In the genomic region with DNA sequence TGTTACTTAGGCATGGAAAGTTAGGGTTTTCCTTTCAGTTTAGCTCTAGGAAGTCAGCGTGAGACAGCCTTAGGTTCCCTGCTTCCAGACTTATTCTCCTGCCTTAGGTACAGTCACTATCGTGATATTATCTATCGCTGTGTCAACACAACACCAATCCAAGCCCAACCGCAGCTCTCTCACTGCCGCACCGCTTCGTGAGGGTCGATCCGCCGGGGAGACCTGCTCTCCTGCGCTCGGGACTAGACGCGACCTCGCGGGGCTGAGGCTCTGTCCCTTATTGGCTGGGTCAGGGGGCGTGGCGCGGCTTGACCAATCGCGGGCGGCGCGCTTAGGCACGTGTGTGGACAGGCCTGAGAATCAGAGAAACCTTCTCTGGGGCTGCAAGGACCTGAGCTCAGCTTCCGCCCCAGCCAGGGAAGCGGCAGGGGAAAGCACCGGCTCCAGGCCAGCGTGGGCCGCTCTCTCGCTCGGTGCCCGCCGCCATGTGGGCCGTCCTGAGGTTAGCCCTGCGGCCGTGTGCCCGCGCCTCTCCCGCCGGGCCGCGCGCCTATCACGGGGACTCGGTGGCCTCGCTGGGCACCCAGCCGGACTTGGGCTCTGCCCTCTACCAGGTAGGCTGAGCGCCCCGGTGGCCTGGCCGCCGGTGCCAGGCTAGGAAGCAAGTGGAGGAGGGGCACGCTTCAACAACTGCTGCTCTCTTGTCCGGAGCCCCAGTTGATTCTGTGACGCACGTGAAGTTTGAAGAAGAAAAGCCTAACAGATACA, we compare ENCODE assay signal across 1 cellular context.
TF ChIP-seq lines count a peak whose summit lies in the region.

A gene (plus strand): TSS at position 400 of the 768 bp plus-strand sequence. CDS start 86 bp downstream, at position 486.

TF ChIP-seq in HepG2, 621 proteins besides CTCF, POLR2A, EP300 and RAD21 (continued from another document and continues in another):
- TF ChIP-seq HES4 (CRISPR knock-in tag; IDR thresholded peaks at IDR 0.05; ENCODE audit: borderline replicate concordance) (no peak; the same call in 1 of the 2 replicates), MBNL3 (CRISPR knock-in tag; conservative IDR thresholded peaks at IDR 0.05) (no peak), ZNF253 (CRISPR knock-in tag; IDR thresholded peaks at IDR 0.05; ENCODE audit: borderline replicate concordance) (peak; percentile 73), NR2F1 (CRISPR knock-in tag; IDR thresholded peaks at IDR 0.05) (no peak), NFKB2 (CRISPR knock-in tag; IDR thresholded peaks at IDR 0.05; ENCODE audit: borderline replicate concordance) (peak; percentile 71; the same call in 1 of the 2 replicates), ZC3H13 (CRISPR knock-in tag; IDR thresholded peaks at IDR 0.05) (peak; percentile 73; the same call in 1 of the 2 replicates), FOXA1 (IDR thresholded peaks at IDR 0.05) (no peak), FOXA1 (CRISPR knock-in tag; IDR thresholded peaks at IDR 0.05) (peak; percentile 30; the same call in 1 of the 2 replicates), NR3C1 (CRISPR knock-in tag; IDR thresholded peaks at IDR 0.05) (no peak), ZFP41 (CRISPR knock-in tag; IDR thresholded peaks at IDR 0.05; ENCODE audit: borderline replicate concordance) (no peak), SP1 (IDR thresholded peaks at IDR 0.05) (no peak), SP1 (CRISPR knock-in tag; IDR thresholded peaks at IDR 0.05) (0 out of 2 replicates have a peak, but pooled peaks have one; percentile 42), SIX1 (CRISPR knock-in tag; IDR thresholded peaks at IDR 0.05; ENCODE audit: borderline replicate concordance) (no peak), ZNF282 (IDR thresholded peaks at IDR 0.05; ENCODE audit: partially characterized antibody) (no peak), ZNF772 (CRISPR knock-in tag; IDR thresholded peaks at IDR 0.05) (no peak), ELF1 (CRISPR knock-in tag; IDR thresholded peaks at IDR 0.05) (peak; percentile 50; the same call in 1 of the 2 replicates), ISL2 (CRISPR knock-in tag; IDR thresholded peaks at IDR 0.05) (peak; percentile 68), ZFP90 (CRISPR knock-in tag; IDR thresholded peaks at IDR 0.05; ENCODE audit: borderline replicate concordance) (no peak), SRSF1 (optimal IDR thresholded peaks at IDR 0.05; ENCODE audit: low read depth, low read length) (peak; percentile 72), ZNF451 (CRISPR knock-in tag; IDR thresholded peaks at IDR 0.05) (no peak; the same call in 1 of the 2 replicates), ADNP (CRISPR knock-in tag; IDR thresholded peaks at IDR 0.05) (no peak), SKI (IDR thresholded peaks at IDR 0.05; ENCODE audit: partially characterized antibody) (no peak), MTA3 (CRISPR knock-in tag; IDR thresholded peaks at IDR 0.05) (no peak), RBFOX2 (IDR thresholded peaks at IDR 0.05; ENCODE audit: low read depth, low read length) (peak; percentile 98)
- TF ChIP-seq, protein P1, sequence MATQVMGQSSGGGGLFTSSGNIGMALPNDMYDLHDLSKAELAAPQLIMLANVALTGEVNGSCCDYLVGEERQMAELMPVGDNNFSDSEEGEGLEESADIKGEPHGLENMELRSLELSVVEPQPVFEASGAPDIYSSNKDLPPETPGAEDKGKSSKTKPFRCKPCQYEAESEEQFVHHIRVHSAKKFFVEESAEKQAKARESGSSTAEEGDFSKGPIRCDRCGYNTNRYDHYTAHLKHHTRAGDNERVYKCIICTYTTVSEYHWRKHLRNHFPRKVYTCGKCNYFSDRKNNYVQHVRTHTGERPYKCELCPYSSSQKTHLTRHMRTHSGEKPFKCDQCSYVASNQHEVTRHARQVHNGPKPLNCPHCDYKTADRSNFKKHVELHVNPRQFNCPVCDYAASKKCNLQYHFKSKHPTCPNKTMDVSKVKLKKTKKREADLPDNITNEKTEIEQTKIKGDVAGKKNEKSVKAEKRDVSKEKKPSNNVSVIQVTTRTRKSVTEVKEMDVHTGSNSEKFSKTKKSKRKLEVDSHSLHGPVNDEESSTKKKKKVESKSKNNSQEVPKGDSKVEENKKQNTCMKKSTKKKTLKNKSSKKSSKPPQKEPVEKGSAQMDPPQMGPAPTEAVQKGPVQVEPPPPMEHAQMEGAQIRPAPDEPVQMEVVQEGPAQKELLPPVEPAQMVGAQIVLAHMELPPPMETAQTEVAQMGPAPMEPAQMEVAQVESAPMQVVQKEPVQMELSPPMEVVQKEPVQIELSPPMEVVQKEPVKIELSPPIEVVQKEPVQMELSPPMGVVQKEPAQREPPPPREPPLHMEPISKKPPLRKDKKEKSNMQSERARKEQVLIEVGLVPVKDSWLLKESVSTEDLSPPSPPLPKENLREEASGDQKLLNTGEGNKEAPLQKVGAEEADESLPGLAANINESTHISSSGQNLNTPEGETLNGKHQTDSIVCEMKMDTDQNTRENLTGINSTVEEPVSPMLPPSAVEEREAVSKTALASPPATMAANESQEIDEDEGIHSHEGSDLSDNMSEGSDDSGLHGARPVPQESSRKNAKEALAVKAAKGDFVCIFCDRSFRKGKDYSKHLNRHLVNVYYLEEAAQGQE (IDR thresholded peaks at IDR 0.05; ENCODE audit: borderline replicate concordance in 1 of 2, low read depth in 1 of 2, low read length in 2 of 2) = 0 out of 4 replicates have a peak, but pooled peaks of 1 of the 2 experiments have one; percentile 4
- TF ChIP-seq, protein P2, sequence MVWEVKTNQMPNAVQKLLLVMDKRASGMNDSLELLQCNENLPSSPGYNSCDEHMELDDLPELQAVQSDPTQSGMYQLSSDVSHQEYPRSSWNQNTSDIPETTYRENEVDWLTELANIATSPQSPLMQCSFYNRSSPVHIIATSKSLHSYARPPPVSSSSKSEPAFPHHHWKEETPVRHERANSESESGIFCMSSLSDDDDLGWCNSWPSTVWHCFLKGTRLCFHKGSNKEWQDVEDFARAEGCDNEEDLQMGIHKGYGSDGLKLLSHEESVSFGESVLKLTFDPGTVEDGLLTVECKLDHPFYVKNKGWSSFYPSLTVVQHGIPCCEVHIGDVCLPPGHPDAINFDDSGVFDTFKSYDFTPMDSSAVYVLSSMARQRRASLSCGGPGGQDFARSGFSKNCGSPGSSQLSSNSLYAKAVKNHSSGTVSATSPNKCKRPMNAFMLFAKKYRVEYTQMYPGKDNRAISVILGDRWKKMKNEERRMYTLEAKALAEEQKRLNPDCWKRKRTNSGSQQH (CRISPR knock-in tag; IDR thresholded peaks at IDR 0.05; ENCODE audit: low read depth) = peak; percentile 90; the same call in 1 of the 2 replicates
- TF ChIP-seq, protein P3, sequence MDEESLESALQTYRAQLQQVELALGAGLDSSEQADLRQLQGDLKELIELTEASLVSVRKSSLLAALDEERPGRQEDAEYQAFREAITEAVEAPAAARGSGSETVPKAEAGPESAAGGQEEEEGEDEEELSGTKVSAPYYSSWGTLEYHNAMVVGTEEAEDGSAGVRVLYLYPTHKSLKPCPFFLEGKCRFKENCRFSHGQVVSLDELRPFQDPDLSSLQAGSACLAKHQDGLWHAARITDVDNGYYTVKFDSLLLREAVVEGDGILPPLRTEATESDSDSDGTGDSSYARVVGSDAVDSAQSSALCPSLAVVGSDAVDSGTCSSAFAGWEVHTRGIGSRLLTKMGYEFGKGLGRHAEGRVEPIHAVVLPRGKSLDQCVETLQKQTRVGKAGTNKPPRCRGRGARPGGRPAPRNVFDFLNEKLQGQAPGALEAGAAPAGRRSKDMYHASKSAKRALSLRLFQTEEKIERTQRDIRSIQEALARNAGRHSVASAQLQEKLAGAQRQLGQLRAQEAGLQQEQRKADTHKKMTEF (CRISPR knock-in tag; IDR thresholded peaks at IDR 0.05) = peak; percentile 65; the same call in 1 of the 2 replicates
- TF ChIP-seq, protein P4, sequence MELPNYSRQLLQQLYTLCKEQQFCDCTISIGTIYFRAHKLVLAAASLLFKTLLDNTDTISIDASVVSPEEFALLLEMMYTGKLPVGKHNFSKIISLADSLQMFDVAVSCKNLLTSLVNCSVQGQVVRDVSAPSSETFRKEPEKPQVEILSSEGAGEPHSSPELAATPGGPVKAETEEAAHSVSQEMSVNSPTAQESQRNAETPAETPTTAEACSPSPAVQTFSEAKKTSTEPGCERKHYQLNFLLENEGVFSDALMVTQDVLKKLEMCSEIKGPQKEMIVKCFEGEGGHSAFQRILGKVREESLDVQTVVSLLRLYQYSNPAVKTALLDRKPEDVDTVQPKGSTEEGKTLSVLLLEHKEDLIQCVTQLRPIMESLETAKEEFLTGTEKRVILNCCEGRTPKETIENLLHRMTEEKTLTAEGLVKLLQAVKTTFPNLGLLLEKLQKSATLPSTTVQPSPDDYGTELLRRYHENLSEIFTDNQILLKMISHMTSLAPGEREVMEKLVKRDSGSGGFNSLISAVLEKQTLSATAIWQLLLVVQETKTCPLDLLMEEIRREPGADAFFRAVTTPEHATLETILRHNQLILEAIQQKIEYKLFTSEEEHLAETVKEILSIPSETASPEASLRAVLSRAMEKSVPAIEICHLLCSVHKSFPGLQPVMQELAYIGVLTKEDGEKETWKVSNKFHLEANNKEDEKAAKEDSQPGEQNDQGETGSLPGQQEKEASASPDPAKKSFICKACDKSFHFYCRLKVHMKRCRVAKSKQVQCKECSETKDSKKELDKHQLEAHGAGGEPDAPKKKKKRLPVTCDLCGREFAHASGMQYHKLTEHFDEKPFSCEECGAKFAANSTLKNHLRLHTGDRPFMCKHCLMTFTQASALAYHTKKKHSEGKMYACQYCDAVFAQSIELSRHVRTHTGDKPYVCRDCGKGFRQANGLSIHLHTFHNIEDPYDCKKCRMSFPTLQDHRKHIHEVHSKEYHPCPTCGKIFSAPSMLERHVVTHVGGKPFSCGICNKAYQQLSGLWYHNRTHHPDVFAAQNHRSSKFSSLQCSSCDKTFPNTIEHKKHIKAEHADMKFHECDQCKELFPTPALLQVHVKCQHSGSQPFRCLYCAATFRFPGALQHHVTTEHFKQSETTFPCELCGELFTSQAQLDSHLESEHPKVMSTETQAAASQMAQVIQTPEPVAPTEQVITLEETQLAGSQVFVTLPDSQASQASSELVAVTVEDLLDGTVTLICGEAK (IDR thresholded peaks at IDR 0.05) = no peak
- TF ChIP-seq, protein P4 (CRISPR knock-in tag; IDR thresholded peaks at IDR 0.05) = peak; percentile 87
- TF ChIP-seq, protein P5, sequence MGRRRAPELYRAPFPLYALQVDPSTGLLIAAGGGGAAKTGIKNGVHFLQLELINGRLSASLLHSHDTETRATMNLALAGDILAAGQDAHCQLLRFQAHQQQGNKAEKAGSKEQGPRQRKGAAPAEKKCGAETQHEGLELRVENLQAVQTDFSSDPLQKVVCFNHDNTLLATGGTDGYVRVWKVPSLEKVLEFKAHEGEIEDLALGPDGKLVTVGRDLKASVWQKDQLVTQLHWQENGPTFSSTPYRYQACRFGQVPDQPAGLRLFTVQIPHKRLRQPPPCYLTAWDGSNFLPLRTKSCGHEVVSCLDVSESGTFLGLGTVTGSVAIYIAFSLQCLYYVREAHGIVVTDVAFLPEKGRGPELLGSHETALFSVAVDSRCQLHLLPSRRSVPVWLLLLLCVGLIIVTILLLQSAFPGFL (CRISPR knock-in tag; IDR thresholded peaks at IDR 0.05) = no peak
- TF ChIP-seq, protein P6, sequence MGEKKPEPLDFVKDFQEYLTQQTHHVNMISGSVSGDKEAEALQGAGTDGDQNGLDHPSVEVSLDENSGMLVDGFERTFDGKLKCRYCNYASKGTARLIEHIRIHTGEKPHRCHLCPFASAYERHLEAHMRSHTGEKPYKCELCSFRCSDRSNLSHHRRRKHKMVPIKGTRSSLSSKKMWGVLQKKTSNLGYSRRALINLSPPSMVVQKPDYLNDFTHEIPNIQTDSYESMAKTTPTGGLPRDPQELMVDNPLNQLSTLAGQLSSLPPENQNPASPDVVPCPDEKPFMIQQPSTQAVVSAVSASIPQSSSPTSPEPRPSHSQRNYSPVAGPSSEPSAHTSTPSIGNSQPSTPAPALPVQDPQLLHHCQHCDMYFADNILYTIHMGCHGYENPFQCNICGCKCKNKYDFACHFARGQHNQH (CRISPR knock-in tag; IDR thresholded peaks at IDR 0.05) = no peak
- TF ChIP-seq, protein P7, sequence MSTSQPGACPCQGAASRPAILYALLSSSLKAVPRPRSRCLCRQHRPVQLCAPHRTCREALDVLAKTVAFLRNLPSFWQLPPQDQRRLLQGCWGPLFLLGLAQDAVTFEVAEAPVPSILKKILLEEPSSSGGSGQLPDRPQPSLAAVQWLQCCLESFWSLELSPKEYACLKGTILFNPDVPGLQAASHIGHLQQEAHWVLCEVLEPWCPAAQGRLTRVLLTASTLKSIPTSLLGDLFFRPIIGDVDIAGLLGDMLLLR (CRISPR knock-in tag; IDR thresholded peaks at IDR 0.05) = peak; percentile 54
- TF ChIP-seq, protein P8, sequence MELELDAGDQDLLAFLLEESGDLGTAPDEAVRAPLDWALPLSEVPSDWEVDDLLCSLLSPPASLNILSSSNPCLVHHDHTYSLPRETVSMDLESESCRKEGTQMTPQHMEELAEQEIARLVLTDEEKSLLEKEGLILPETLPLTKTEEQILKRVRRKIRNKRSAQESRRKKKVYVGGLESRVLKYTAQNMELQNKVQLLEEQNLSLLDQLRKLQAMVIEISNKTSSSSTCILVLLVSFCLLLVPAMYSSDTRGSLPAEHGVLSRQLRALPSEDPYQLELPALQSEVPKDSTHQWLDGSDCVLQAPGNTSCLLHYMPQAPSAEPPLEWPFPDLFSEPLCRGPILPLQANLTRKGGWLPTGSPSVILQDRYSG (CRISPR knock-in tag; IDR thresholded peaks at IDR 0.05) = peak; percentile 38; the same call in 1 of the 2 replicates
- TF ChIP-seq, protein P9, sequence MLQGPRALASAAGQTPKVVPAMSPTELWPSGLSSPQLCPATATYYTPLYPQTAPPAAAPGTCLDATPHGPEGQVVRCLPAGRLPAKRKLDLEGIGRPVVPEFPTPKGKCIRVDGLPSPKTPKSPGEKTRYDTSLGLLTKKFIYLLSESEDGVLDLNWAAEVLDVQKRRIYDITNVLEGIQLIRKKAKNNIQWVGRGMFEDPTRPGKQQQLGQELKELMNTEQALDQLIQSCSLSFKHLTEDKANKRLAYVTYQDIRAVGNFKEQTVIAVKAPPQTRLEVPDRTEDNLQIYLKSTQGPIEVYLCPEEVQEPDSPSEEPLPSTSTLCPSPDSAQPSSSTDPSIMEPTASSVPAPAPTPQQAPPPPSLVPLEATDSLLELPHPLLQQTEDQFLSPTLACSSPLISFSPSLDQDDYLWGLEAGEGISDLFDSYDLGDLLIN (CRISPR knock-in tag; IDR thresholded peaks at IDR 0.05; ENCODE audit: borderline replicate concordance) = no peak
